Comparison of ENCODE assay signal across 8 cellular contexts in the genomic region with DNA sequence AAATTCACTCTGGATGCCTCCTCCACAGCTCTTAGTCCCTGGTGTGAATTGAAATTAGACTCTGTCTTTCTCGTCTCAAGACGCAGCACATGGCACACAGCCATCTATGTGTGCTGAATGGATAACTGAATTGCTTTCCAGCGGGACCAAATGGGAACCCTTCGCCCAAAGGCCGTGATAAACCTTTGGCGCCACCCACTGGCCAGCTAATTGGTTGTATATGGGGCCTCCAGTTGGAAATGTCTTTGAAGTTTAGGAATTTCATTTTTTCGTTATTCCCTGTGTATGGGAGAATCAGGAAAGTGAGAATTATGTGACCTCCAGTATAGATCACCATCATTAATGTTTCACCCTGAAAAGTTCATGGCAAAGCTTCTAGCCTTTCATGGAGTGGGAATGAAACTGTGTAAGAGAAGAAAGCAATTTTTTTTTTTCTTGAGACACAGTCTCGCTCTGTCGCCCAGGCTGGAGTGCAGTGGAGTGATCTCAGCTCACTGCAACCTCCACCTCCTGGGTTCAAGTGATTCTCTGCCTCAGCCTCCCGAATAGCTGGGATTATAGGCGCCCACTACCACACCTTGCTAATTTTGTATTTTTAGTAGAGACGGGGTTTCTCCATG. TPM values are rescaled to one million over a fixed set of nuclear protein-coding genes. Genes with fewer than 3 reads are reported as not detected.
DNase-seq lines count a peak whose midpoint lies in the region; ATAC-seq and TF ChIP-seq lines count a peak whose summit lies in the region.

No MANE protein-coding gene starts in this region.

- no peak overlapping the region for H3K4me3 Mint-ChIP-seq in endodermal cell

- H3K27me3 ChIP-seq in BE2C, result no peaks in the 10 kb centered on the region
- H3K27me3 ChIP-seq in endodermal cell (ENCODE audit: control insufficient read depth, insufficient read depth, low read length, poor library complexity, severe bottlenecking), result no peaks in the 10 kb centered on the region
- no peaks in the 10 kb centered on the region for H3K27me3 ChIP-seq in mesendoderm (ENCODE audit: insufficient read depth, low read length, poor library complexity)

- peaks cover 17% of the 10 kb centered on the region for H3K4me1 Mint-ChIP-seq in endodermal cell

- no peaks in the 10 kb centered on the region for H3K79me1 ChIP-seq in mesendoderm (ENCODE audit: low read length)

- H4K5ac ChIP-seq in mesendoderm (ENCODE audit: low read length), result no peak overlapping the region

- no peaks in the 10 kb centered on the region for H3K79me2 ChIP-seq in mesendoderm (ENCODE audit: control insufficient read depth, insufficient read depth, low read length)

- CTCF ChIA-PET in HEK293T (lab: Yijun Ruan, JAX), result interaction anchor here (0.7 to 2.2 kb wide), 10 partner anchors 9 to 326 kb away, joined by 3 to 14 read pairs (median 4); no protein-coding TSS in a partner anchor

- H3K23ac ChIP-seq in mesendoderm (ENCODE audit: low read length), result no peak overlapping the region

- H3K36me3 ChIP-seq in BE2C (no peaks in the 10 kb centered on the region), endodermal cell (ENCODE audit: control insufficient read depth, insufficient read depth, low read length) (no peaks in the 10 kb centered on the region), mesendoderm (ENCODE audit: control insufficient read depth, insufficient read depth, low read length) (no peaks in the 10 kb centered on the region)

- H3K9me3 ChIP-seq in BE2C (no peaks in the 10 kb centered on the region), endodermal cell (ENCODE audit: control insufficient read depth, low read length) (no peaks in the 10 kb centered on the region)

- no peak overlapping the region for H3K9ac ChIP-seq in endodermal cell (ENCODE audit: extremely low read depth, low read length, poor library complexity, severe bottlenecking)
- H3K9ac ChIP-seq in mesendoderm (ENCODE audit: low read length), result peak overlapping the region; percentile 8

- H3K4ac ChIP-seq in mesendoderm (ENCODE audit: low read depth, low read length), result no peak overlapping the region

- no peak overlapping the region for H4K8ac ChIP-seq in mesendoderm (ENCODE audit: low read depth, low read length)

- H3K27ac ChIP-seq in endodermal cell (ENCODE audit: low read depth, low read length) (no peak overlapping the region), mesendoderm (ENCODE audit: low read depth, low read length) (no peak overlapping the region)

- no peak overlapping the region for H3K4me3 ChIP-seq in BE2C (ENCODE audit: low read depth, low read length)
- H3K4me3 ChIP-seq in endodermal cell (ENCODE audit: low read length), result no peak overlapping the region
- H3K4me3 ChIP-seq in mesendoderm (ENCODE audit: low read length), result no peak overlapping the region

- H3K36me3 Mint-ChIP-seq in endodermal cell (ENCODE audit: low read depth), result no peaks in the 10 kb centered on the region

- POLR2A ChIA-PET in HEK293T (lab: Yijun Ruan, JAX), result interaction anchor here (2.0 kb wide), 1 partner anchor 9 kb away, joined by 5 read pairs; no protein-coding TSS in a partner anchor

- 37 to 43% methylated on average over 8 to 12 of the region's 12 CpGs for WGBS in endodermal cell (ENCODE audit: insufficient coverage in 1 of 2, insufficient read length in 1 of 2), 2 experiments
- WGBS in mesendoderm (ENCODE audit: extremely low coverage, insufficient coverage, low lambda C conversion rate), result no CpG with 5 or more reads among the region's 12 CpGs

- no peak overlapping the region for H2AK5ac ChIP-seq in mesendoderm (ENCODE audit: low read length)

- H3K18ac ChIP-seq in mesendoderm (ENCODE audit: low read length), result no peak overlapping the region

- peaks cover 2% of the 10 kb centered on the region for H3K27me3 Mint-ChIP-seq in endodermal cell (ENCODE audit: insufficient read depth)

- H3K4me1 ChIP-seq in BE2C (peaks cover 7% of the 10 kb centered on the region), endodermal cell (ENCODE audit: control insufficient read depth, insufficient read depth, low read length) (peaks cover 8% of the 10 kb centered on the region), mesendoderm (ENCODE audit: control insufficient read depth, low read depth, low read length) (peaks cover 11% of the 10 kb centered on the region)

- H2BK5ac ChIP-seq in mesendoderm (ENCODE audit: low read length), result no peak overlapping the region

- no peak overlapping the region for H2BK15ac ChIP-seq in mesendoderm (replicated peaks; ENCODE audit: low read depth)

- ATAC-seq in HG03521 (IDR thresholded peaks at IDR 0.05; ENCODE audit: unreplicated experiment), result no peak

- H2BK120ac ChIP-seq in mesendoderm (ENCODE audit: low read depth, low read length), result no peak overlapping the region

- H3K56ac ChIP-seq in mesendoderm (ENCODE audit: low read length), result peak overlapping the region; percentile 29

- H3K9me3 Mint-ChIP-seq in endodermal cell, result no peaks in the 10 kb centered on the region

- H3K4me2 ChIP-seq in mesendoderm (ENCODE audit: low read length), result no peak overlapping the region

- TF ChIP-seq CTCF in BE2C (IDR thresholded peaks at IDR 0.05; ENCODE audit: low read depth, low read length) (peak; percentile 91), endodermal cell (conservative IDR thresholded peaks at IDR 0.05) (peak; percentile 86)

- DNase-seq in BE2C, result peak; percentile 88
- peak; percentile 73 for DNase-seq in HEK293T (ENCODE audit: extremely low spot score)
- DNase-seq in NCI-H748 (lab: John Stamatoyannopoulos, UW; ENCODE audit: unreplicated experiment), result peak; percentile 81
- peak; percentile 86 for DNase-seq in activated CD8-positive, alpha-beta memory T cell treated with anti-CD3 and anti-CD28 coated beads for 24 hours
- peak; percentile 93 for DNase-seq in endodermal cell
- peak; percentile 81 for DNase-seq in mesendoderm
- peak; percentile 37 to 42 for DNase-seq in stimulated activated CD8-positive, alpha-beta memory T cell treated with anti-CD3 and anti-CD28 coated beads, Interleukin-15, amount 100 ng/mL, for 4 hours (ENCODE audit: low read depth in 2 of 2)

- peak overlapping the region; percentile 70 for H3K27ac Mint-ChIP-seq in endodermal cell

TF ChIP-seq in HEK293T, 16 proteins besides CTCF, POLR2A, EP300 and RAD21:
- TF ChIP-seq L3MBTL2 (conservative IDR thresholded peaks at IDR 0.05) (0 out of 2 replicates have a peak, but pooled peaks have one; percentile 15), SP1 (IDR thresholded peaks at IDR 0.05) (no peak), LEF1 (IDR thresholded peaks at IDR 0.05; ENCODE audit: borderline replicate concordance) (0 out of 2 replicates have a peak, but pooled peaks have one; percentile 27), ZNF384 (IDR thresholded peaks at IDR 0.05) (0 out of 2 replicates have a peak, but pooled peaks have one; percentile 46), SUZ12 (IDR thresholded peaks at IDR 0.05) (no peak)
- TF ChIP-seq, protein P1, sequence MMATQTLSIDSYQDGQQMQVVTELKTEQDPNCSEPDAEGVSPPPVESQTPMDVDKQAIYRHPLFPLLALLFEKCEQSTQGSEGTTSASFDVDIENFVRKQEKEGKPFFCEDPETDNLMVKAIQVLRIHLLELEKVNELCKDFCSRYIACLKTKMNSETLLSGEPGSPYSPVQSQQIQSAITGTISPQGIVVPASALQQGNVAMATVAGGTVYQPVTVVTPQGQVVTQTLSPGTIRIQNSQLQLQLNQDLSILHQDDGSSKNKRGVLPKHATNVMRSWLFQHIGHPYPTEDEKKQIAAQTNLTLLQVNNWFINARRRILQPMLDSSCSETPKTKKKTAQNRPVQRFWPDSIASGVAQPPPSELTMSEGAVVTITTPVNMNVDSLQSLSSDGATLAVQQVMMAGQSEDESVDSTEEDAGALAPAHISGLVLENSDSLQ (IDR thresholded peaks at IDR 0.05), result no peak

RNA-seq across cellular contexts. Expression of a gene that starts 9.8 kb away (rescaled TPM):
- 448 TPM for polyA plus RNA-seq in BE2C (2012; ENCODE audit: insufficient read depth, insufficient read length, low read depth)
- total RNA-seq in endodermal cell, result 100 to 1,000 TPM; 696 to 821 TPM
- polyA plus RNA-seq in endodermal cell (2013, experiment 1 of 2), result 830 TPM
- polyA plus RNA-seq in endodermal cell (2013, experiment 2 of 2), result 855 TPM
- polyA plus RNA-seq in mesendoderm (2013, experiment 1 of 2), result 1,232 TPM
- 1,230 TPM for polyA plus RNA-seq in mesendoderm (2013, experiment 2 of 2)

RNA-seq across cellular contexts. Expression of a gene that starts 43.0 kb away (rescaled TPM):
- 37.3 TPM for polyA plus RNA-seq in BE2C (2012; ENCODE audit: insufficient read depth, insufficient read length, low read depth)
- total RNA-seq in endodermal cell, result 10 to 100 TPM; 33.8 to 37.6 TPM
- 18.5 TPM for polyA plus RNA-seq in endodermal cell (2013, experiment 1 of 2)
- 15.9 TPM for polyA plus RNA-seq in endodermal cell (2013, experiment 2 of 2)
- polyA plus RNA-seq in mesendoderm (2013, experiment 1 of 2), result 15.4 TPM
- 14.5 TPM for polyA plus RNA-seq in mesendoderm (2013, experiment 2 of 2)

Comparison
In these comparisons a context has a peak if more than half of its experiments do, and no peak if none do; other contexts are left out.
1. DNase-seq: peak in every context shown above with its lines; median percentile 93 in endodermal cell; 88 in BE2C; 86 in activated CD8-positive, alpha-beta memory T cell treated with anti-CD3 and anti-CD28 coated beads for 24 hours; 81 in NCI-H748; 81 in mesendoderm; 73 in HEK293T; 40 in stimulated activated CD8-positive, alpha-beta memory T cell treated with anti-CD3 and anti-CD28 coated beads, Interleukin-15, amount 100 ng/mL, for 4 hours.